Comparison of ENCODE assay signal across 20 cellular contexts in genomic region chr2:216416571-216417307, GRCh38. TPM values are rescaled to one million over a fixed set of nuclear protein-coding genes. Genes with fewer than 3 reads are reported as not detected.
DNase-seq lines count a peak whose midpoint lies in the region; ATAC-seq, FAIRE-seq and TF ChIP-seq lines count a peak whose summit lies in the region.
"Had no signal": no experiment of that assay in that cellular context is flagged by ENCODE, and none has a peak within 500 bp of the region (broad histone marks: within the 10 kb centered on the region; RNA-seq: fewer than 3 reads in every experiment).

No MANE protein-coding gene starts in this region.

- H2BK20ac ChIP-seq in H9 (ENCODE audit: low read depth, low read length, poor library complexity, severe bottlenecking): no peak overlapping the region

- peaks cover 6% of the 10 kb centered on the region for H3K36me3 ChIP-seq in SJCRH30
- peaks cover under 1 to 10% of the 10 kb centered on the region in 2 experiments; a peak in 3 of 4 replicates for H3K36me3 ChIP-seq in GM12878 (ENCODE audit: control insufficient read depth in 2 of 2, insufficient read depth in 2 of 2, low read length in 1 of 2)
- H3K36me3 ChIP-seq in gastrocnemius medialis: peaks cover 3 to 53% of the 10 kb centered on the region in 2 donors

- TF ChIP-seq CTCF in GM12878 (IDR thresholded peaks at IDR 0.05 in 2 of 3, conservative IDR thresholded peaks at IDR 0.05 in 1 of 3; ENCODE audit: control insufficient read depth in 2 of 3, extremely low read depth in 1 of 3, insufficient read depth in 1 of 3, low read depth in 3 of 3, low read length in 3 of 3) (no peak), gastrocnemius medialis (IDR thresholded peaks at IDR 0.05 in 4 of 5, conservative IDR thresholded peaks at IDR 0.05 in 1 of 5) (no peak), HFFc6 (IDR thresholded peaks at IDR 0.05) (no peak), H9 (conservative IDR thresholded peaks at IDR 0.05) (no peak)

- H4K20me1 ChIP-seq in GM12878 (ENCODE audit: control insufficient read depth, insufficient read depth) (no peaks in the 10 kb centered on the region), H9 (ENCODE audit: control insufficient read depth, insufficient read depth, insufficient read length) (no peaks in the 10 kb centered on the region)

- H3K36me3 Mint-ChIP-seq in stimulated activated memory B cell treated with anti-CD40 and anti-IgM and Interleukin-4, amounts not matched to agents 10 μg/mL and 1 μg/mL and 100 μg/mL, for 72 hours: peaks cover 30% of the 10 kb centered on the region
- H3K36me3 Mint-ChIP-seq in HFFc6 (ENCODE audit: low read depth) (peaks cover 35% of the 10 kb centered on the region), H9 (ENCODE audit: insufficient read depth in 1 of 3, low read depth in 3 of 3) (peaks cover 7 to 31% (median 28%) of the 10 kb centered on the region in 3 experiments; a peak in 6 of 7 replicates)

- H2BK120ac ChIP-seq in H9 (ENCODE audit: low read depth, low read length, poor library complexity, severe bottlenecking): no peak overlapping the region

- intact Hi-C loops in left ventricle myocardium superior (cut with micrococcal nuclease): no loop called here
- intact Hi-C loops in Right ventricle myocardium inferior (cut with DNase I): loop anchor here (5.0 kb wide), 1 partner anchor 51 kb away; no protein-coding TSS in a partner anchor
- intact Hi-C loops in GM12878 (cut with micrococcal nuclease; ENCODE audit: unreplicated experiment): loop anchor here (10.0 kb wide), 2 partner anchors 212 to 248 kb away; no protein-coding TSS in a partner anchor
- intact Hi-C loops in gastrocnemius medialis (cut with DNase I; ENCODE audit: low total_unique reads): loop anchor here (10.0 kb wide), 1 partner anchor 1858 kb away; the partner anchor contains the start of genes AAMP and PNKD

- no peaks in the 10 kb centered on the region for H3K23me2 ChIP-seq in H9 (ENCODE audit: insufficient read length, low read depth, low read length, poor library complexity, severe bottlenecking)

- no peak for FAIRE-seq in GM12878 (lab: Jason Lieb, UNC)
- FAIRE-seq: A549, HTR-8/SVneo had no signal

- H3K4me3 ChIP-seq in SJCRH30: no peak overlapping the region
- H3K4me3 ChIP-seq in GM12878: no peak overlapping the region
- H3K4me3 ChIP-seq in gastrocnemius medialis: no peak overlapping the region
- H3K4me3 ChIP-seq: A549, HAP-1 had no signal

- H4K8ac ChIP-seq in H9 (replicated peaks; ENCODE audit: insufficient read length, low read depth, low read length): no peak overlapping the region

- no peak overlapping the region for H3K18ac ChIP-seq in H9 (ENCODE audit: insufficient read length, low read depth, low read length)

- no peak for TF ChIP-seq EP300 in GM12878 (IDR thresholded peaks at IDR 0.05; ENCODE audit: borderline replicate concordance in 1 of 2, control insufficient read depth in 1 of 2, low read depth in 2 of 2, low read length in 2 of 2)

- no peak overlapping the region for H4K91ac ChIP-seq in H9 (ENCODE audit: insufficient read length, low read depth, low read length)

- H2AFZ ChIP-seq in GM12878 (ENCODE audit: control insufficient read depth, low read depth, low read length) (no peak overlapping the region), H9 (ENCODE audit: low read length) (no peak overlapping the region)

- H2BK12ac ChIP-seq in H9 (ENCODE audit: insufficient read length, low read depth, low read length): no peak overlapping the region

- H3K9me3 Mint-ChIP-seq in stimulated activated memory B cell treated with anti-CD40 and anti-IgM and Interleukin-4, amounts not matched to agents 10 μg/mL and 1 μg/mL and 100 μg/mL, for 72 hours: no peaks in the 10 kb centered on the region
- no peaks in the 10 kb centered on the region for H3K9me3 Mint-ChIP-seq in HFFc6
- no peaks in the 10 kb centered on the region for H3K9me3 Mint-ChIP-seq in H9
- H3K9me3 Mint-ChIP-seq: IgD-negative memory B cell had no signal

- H3K4me3 Mint-ChIP-seq in stimulated activated memory B cell treated with anti-CD40 and anti-IgM and Interleukin-4, amounts not matched to agents 10 μg/mL and 1 μg/mL and 100 μg/mL, for 72 hours: no peak overlapping the region
- no peak overlapping the region for H3K4me3 Mint-ChIP-seq in HFFc6
- no peak overlapping the region for H3K4me3 Mint-ChIP-seq in H9

- WGBS in GM12878 (ENCODE audit: insufficient coverage, insufficient replicate concordance, low lambda C conversion rate, missing lambda C conversion rate): 47% methylated on average over 6 of the region's 6 CpGs
- no CpG with 5 or more reads among the region's 6 CpGs for WGBS in H9 (ENCODE audit: extremely low coverage, insufficient read length, low lambda C conversion rate)

- no peak for TF ChIP-seq POLR2A in GM12878 (IDR thresholded peaks at IDR 0.05; ENCODE audit: low read depth, low read length)
- TF ChIP-seq POLR2A in gastrocnemius medialis (IDR thresholded peaks at IDR 0.05): no peak

- H2AK5ac ChIP-seq in H9 (ENCODE audit: insufficient read length, low read length): no peak overlapping the region

- no peak overlapping the region for H3K23ac ChIP-seq in H9 (ENCODE audit: insufficient read length, low read depth, low read length)

- peak; percentile 65 for DNase-seq in left ventricle myocardium superior
- DNase-seq in Right ventricle myocardium inferior (ENCODE audit: missing footprints): no peak
- DNase-seq in SJCRH30: peak; percentile 43 to 75
- DNase-seq in GM12878 (ENCODE audit: low read depth, low spot score): no peak
- no peak for DNase-seq in gastrocnemius medialis
- no peak for DNase-seq in HFFc6
- DNase-seq in H9: no peak
- DNase-seq: C1 segment of cervical spinal cord, GF-D8, NCI-H1417 treated with DMSO at 0.1 percent for 48 hours, NCI-H1930, NCI-H2171, NCI-H446, NCI-H748 treated with DMSO at 0.1 percent for 48 hours, SIG-M5 had no signal

- no peak overlapping the region for H4K5ac ChIP-seq in H9 (ENCODE audit: insufficient read length, low read depth, low read length)

- no peak overlapping the region for H3K4ac ChIP-seq in H9 (ENCODE audit: low read depth, low read length)

- H3K27me3 ChIP-seq in SJCRH30 (no peaks in the 10 kb centered on the region), GM12878 (replicated peaks in 1 of 2; ENCODE audit: control insufficient read depth in 2 of 2, insufficient read depth in 2 of 2, low read length in 1 of 2) (no peaks in the 10 kb centered on the region), gastrocnemius medialis (no peaks in the 10 kb centered on the region), H9 (ENCODE audit: insufficient read depth, low read length) (no peaks in the 10 kb centered on the region)

- H2BK15ac ChIP-seq in H9 (ENCODE audit: low read depth, low read length): no peak overlapping the region

- TF ChIP-seq RAD21 in GM12878 (IDR thresholded peaks at IDR 0.05; ENCODE audit: insufficient read depth, low read depth, low read length): no peak

- H3K4me1 ChIP-seq in SJCRH30 (peaks cover 10% of the 10 kb centered on the region), GM12878 (ENCODE audit: control insufficient read depth, insufficient read depth, low read length) (peaks cover 13% of the 10 kb centered on the region), gastrocnemius medialis (peaks cover 9 to 10% of the 10 kb centered on the region in 2 donors), H9 (ENCODE audit: insufficient read depth, low read length) (no peaks in the 10 kb centered on the region)

- peak overlapping the region; percentile 12; the same call in 1 of the 2 replicates for H3K27ac ChIP-seq in SJCRH30
- peak overlapping the region; percentile 47; the same call in 1 of the 2 replicates for H3K27ac ChIP-seq in GM12878 (ENCODE audit: control insufficient read depth, insufficient read depth)
- H3K27ac ChIP-seq in gastrocnemius medialis: no peak overlapping the region
- no peak overlapping the region for H3K27ac ChIP-seq in H9 (ENCODE audit: insufficient read length, low read depth, low read length)
- H3K27ac ChIP-seq: A549 had no signal

- no peaks in the 10 kb centered on the region for H3K9me3 ChIP-seq in SJCRH30 (replicated peaks)
- H3K9me3 ChIP-seq in GM12878 (replicated peaks; ENCODE audit: control insufficient read depth, insufficient read depth, low read length): no peaks in the 10 kb centered on the region
- H3K9me3 ChIP-seq in gastrocnemius medialis: no peaks in the 10 kb centered on the region
- H3K9me3 ChIP-seq in H9 (ENCODE audit: control insufficient read depth, low read depth, low read length): no peaks in the 10 kb centered on the region
- H3K9me3 ChIP-seq: A549, HAP-1 had no signal

- no TSS peak for BruUV-seq in GM12878 (replicated peaks; lab: Mats Ljungman, UMichigan)

- no peak overlapping the region for H3T11ph ChIP-seq in H9 (ENCODE audit: low read length)

- H3K14ac ChIP-seq in H9 (ENCODE audit: insufficient read depth, low read length): no peak overlapping the region

- RAD21 ChIA-PET in GM12878 (lab: Charles Lee; ENCODE audit: unreplicated experiment): interaction anchor here (1.0 to 4.5 kb wide), 6 partner anchors 10 to 222 kb away, joined by 3 to 20 read pairs (median 4); partner anchors contain the start of gene RPL37A

- H3K4me1 Mint-ChIP-seq in stimulated activated memory B cell treated with anti-CD40 and anti-IgM and Interleukin-4, amounts not matched to agents 10 μg/mL and 1 μg/mL and 100 μg/mL, for 72 hours: peaks cover 30% of the 10 kb centered on the region
- peaks cover 27% of the 10 kb centered on the region for H3K4me1 Mint-ChIP-seq in HFFc6 (ENCODE audit: low read depth)
- H3K4me1 Mint-ChIP-seq in H9: peaks cover 14 to 20% of the 10 kb centered on the region in 2 experiments

- no peaks in the 10 kb centered on the region for H3K79me1 ChIP-seq in H9 (ENCODE audit: insufficient read depth, low read depth, low read length, poor library complexity, severe bottlenecking)

- no peaks in the 10 kb centered on the region for H3K27me3 Mint-ChIP-seq in stimulated activated memory B cell treated with anti-CD40 and anti-IgM and Interleukin-4, amounts not matched to agents 10 μg/mL and 1 μg/mL and 100 μg/mL, for 72 hours
- no peaks in the 10 kb centered on the region for H3K27me3 Mint-ChIP-seq in HFFc6 (ENCODE audit: insufficient read depth)
- H3K27me3 Mint-ChIP-seq in H9 (ENCODE audit: low read depth): no peaks in the 10 kb centered on the region
- H3K27me3 Mint-ChIP-seq: IgD-negative memory B cell had no signal

- POLR2A ChIA-PET in GM12878 (lab: Charles Lee): interaction anchor here (1.0 to 1.9 kb wide), 2 partner anchors 12 to 190 kb away, joined by 3 to 9 read pairs; no protein-coding TSS in a partner anchor

- H2BK5ac ChIP-seq in H9 (ENCODE audit: insufficient read length, low read length): no peak overlapping the region

- SMC1A ChIA-PET in GM12878 (lab: Charles Lee; ENCODE audit: uncharacterized antibody, unreplicated experiment): interaction anchor here (0.6 to 6.9 kb wide), 12 partner anchors 10 to 306 kb away, joined by 3 to 51 read pairs (median 4); no protein-coding TSS in a partner anchor

- H3K27ac Mint-ChIP-seq in stimulated activated memory B cell treated with anti-CD40 and anti-IgM and Interleukin-4, amounts not matched to agents 10 μg/mL and 1 μg/mL and 100 μg/mL, for 72 hours: peak overlapping the region; percentile 71
- H3K27ac Mint-ChIP-seq in HFFc6 (no peak overlapping the region), H9 (peak overlapping the region in 1 of 3 experiments; percentile 85; a peak in 1 of 7 replicates)

- H3K4me2 ChIP-seq in GM12878 (ENCODE audit: control insufficient read depth, insufficient read depth) (peak overlapping the region; percentile 68; the same call in 1 of the 2 replicates), H9 (ENCODE audit: insufficient read depth, insufficient read length, low read length) (no peak overlapping the region)
- H3K4me2 ChIP-seq: A549 had no signal

- peaks cover 8% of the 10 kb centered on the region for H3K79me2 ChIP-seq in GM12878 (ENCODE audit: control insufficient read depth, insufficient read depth, low read length)
- H3K79me2 ChIP-seq in H9 (ENCODE audit: insufficient read depth, low read length): no peaks in the 10 kb centered on the region

- in situ Hi-C loops in GM12878 (cut with MboI): no loop called here
- in situ Hi-C loops in gastrocnemius medialis (cut with MboI; ENCODE audit: low sequenced_read_pairs in 4 of 4): loop anchor here (10.0 to 25.0 kb wide), 2 partner anchors 302 to 304 kb away; partner anchors contain the start of gene XRCC5 (in 3 of the 4)

- no peak overlapping the region for H3K9ac ChIP-seq in GM12878 (ENCODE audit: control insufficient read depth, insufficient read depth, low read length)
- H3K9ac ChIP-seq in H9 (ENCODE audit: extremely low read depth, insufficient read length, low read length): no peak overlapping the region

- ATAC-seq in left ventricle myocardium superior (peak; percentile 13), Right ventricle myocardium inferior (no peak), GM12878 (no peak), gastrocnemius medialis (no peak)
- ATAC-seq in stimulated activated memory B cell treated with anti-CD40 and anti-IgM and Interleukin-4, amounts not matched to agents 10 μg/mL and 1 μg/mL and 100 μg/mL, for 72 hours: no peak
- ATAC-seq: A549 had no signal

- CTCF ChIA-PET in GM12878 (lab: Yijun Ruan, JAX): interaction anchor here (0.9 to 5.7 kb wide), 9 partner anchors 12 to 250 kb away, joined by 3 to 56 read pairs (median 4); partner anchors contain the start of gene RPL37A

- H3K56ac ChIP-seq in H9 (ENCODE audit: insufficient read length, low read depth, low read length): no peak overlapping the region

RNA-seq across cellular contexts. Expression of gene SMARCAL1, which starts 4.5 kb away (rescaled TPM):
- 9.8 TPM for total RNA-seq in left ventricle myocardium superior
- 10.5 TPM for total RNA-seq in Right ventricle myocardium inferior
- total RNA-seq in SJCRH30 (2014; rRNA removed; shearing (Covaris generic)): 8.8 and 9.4 TPM in 2 replicates
- 95.5 and 96.6 TPM in 2 replicates for total RNA-seq in GM12878 (2013; cell fraction: nucleolus; rRNA removed)
- total RNA-seq in GM12878 (2014; rRNA removed): 16.3 and 20.6 TPM in 2 replicates
- 15.5 and 16.1 TPM in 2 replicates for total RNA-seq in GM12878 (2014; rRNA removed; fragmentation: Illumina TruSeq; extraction: Trizol)
- 22.5 and 24.6 TPM in 2 replicates for total RNA-seq in GM12878 (2021)
- polyA plus RNA-seq in GM12878 (2011; ENCODE audit: low read depth): 14.4 TPM
- polyA plus RNA-seq in GM12878 (2011; rRNA removed): 24.0 and 31.7 TPM in 2 replicates
- polyA plus RNA-seq in GM12878 (2011; cell fraction: cytosol; rRNA removed): 30.5 and 33.7 TPM in 2 replicates
- polyA plus RNA-seq in GM12878 (2011; cell fraction: nucleus; rRNA removed): 34.4 and 38.4 TPM in 2 replicates
- 15.8 and 19.3 TPM in 2 replicates for polyA plus RNA-seq in GM12878 (2012)
- 15.9 and 22.2 TPM in 2 replicates for polyA plus RNA-seq in GM12878 (2014; fragmentation: Illumina TruSeq; extraction: Trizol)
- polyA plus RNA-seq in GM12878 (2014; fragmentation: Nextera tagmentation; extraction: Ambion mirVana): 10 to 100 TPM; 10.8 to 11.4 TPM
- 21.3 and 23.3 TPM in 2 replicates for polyA plus RNA-seq in GM12878 (2014; rRNA removed)
- polyA plus RNA-seq in GM12878 (2016; fragmentation: Nextera tagmentation; extraction: Ambion mirVana): 10 to 100 TPM; 31.3 to 32.9 TPM
- 58.6 and 65.2 TPM in 2 replicates for polyA minus RNA-seq in GM12878 (2011; rRNA and poly(A)+ RNA removed)
- 12.3 and 18.9 TPM in 2 replicates for polyA minus RNA-seq in GM12878 (2011; cell fraction: cytosol; rRNA and poly(A)+ RNA removed)
- 52.5 and 77.1 TPM in 2 replicates for polyA minus RNA-seq in GM12878 (2011; cell fraction: nucleus; rRNA and poly(A)+ RNA removed)
- 10 to 100 TPM in 1 of 4 donors, 1 to 10 TPM in 3; 5.8 to 20.7 (median 7.8) TPM for total RNA-seq in gastrocnemius medialis
- 10 to 100 TPM; 25.6 to 33.1 (median 32.1) TPM for total RNA-seq in HFFc6 (2021; fragmentation: NEBNext Ultra II Directional; extraction: Animal tissue kit (Norgen Biotek cat#: 25700))
- total RNA-seq in H9 (2021): 15.6 and 16.5 TPM in 2 replicates

RNA-seq across cellular contexts. Expression of gene MARCHF4, which starts 44.5 kb away (rescaled TPM):
- total RNA-seq in left ventricle myocardium superior (not detected), Right ventricle myocardium inferior (0.08 TPM), GM12878 (2014; rRNA removed) (not detected in 2 replicates), GM12878 (2014; rRNA removed; fragmentation: Illumina TruSeq; extraction: Trizol) (not detected in 2 replicates), GM12878 (2021) (not detected in 2 replicates), gastrocnemius medialis (not detected), H9 (2021) (0.26 and 0.33 TPM in 2 replicates)
- total RNA-seq in SJCRH30 (2014; rRNA removed; shearing (Covaris generic)): not detected in 2 replicates
- total RNA-seq in GM12878 (2013; cell fraction: nucleolus; rRNA removed): not detected in 2 replicates
- polyA plus RNA-seq in GM12878 (2011; ENCODE audit: low read depth): not detected
- polyA plus RNA-seq in GM12878 (2011; rRNA removed) (not detected in 2 replicates), GM12878 (2014; fragmentation: Illumina TruSeq; extraction: Trizol) (not detected in 2 replicates), GM12878 (2014; fragmentation: Nextera tagmentation; extraction: Ambion mirVana) (not detected), GM12878 (2014; rRNA removed) (not detected in 2 replicates), GM12878 (2016; fragmentation: Nextera tagmentation; extraction: Ambion mirVana) (not detected)
- not detected in 2 replicates for polyA plus RNA-seq in GM12878 (2011; cell fraction: cytosol; rRNA removed)
- polyA plus RNA-seq in GM12878 (2011; cell fraction: nucleus; rRNA removed): not detected in 2 replicates
- polyA plus RNA-seq in GM12878 (2012): not detected in 2 replicates
- polyA minus RNA-seq in GM12878 (2011; rRNA and poly(A)+ RNA removed): not detected in 2 replicates
- not detected in 2 replicates for polyA minus RNA-seq in GM12878 (2011; cell fraction: cytosol; rRNA and poly(A)+ RNA removed)
- not detected in 2 replicates for polyA minus RNA-seq in GM12878 (2011; cell fraction: nucleus; rRNA and poly(A)+ RNA removed)
- total RNA-seq in HFFc6 (2021; fragmentation: NEBNext Ultra II Directional; extraction: Animal tissue kit (Norgen Biotek cat#: 25700)): 10 to 100 TPM; 44.9 to 70.3 (median 48.2) TPM
- polyA plus RNA-seq: IgD-negative memory B cell had no signal

Comparison
In these comparisons a context has a peak if more than half of its experiments do, and no peak if none do; other contexts are left out.
1. DNase-seq: peak in left ventricle myocardium superior (single experiment) and SJCRH30 (2 of 2); none in Right ventricle myocardium inferior (single experiment), GM12878 (single experiment), gastrocnemius medialis (0 of 2), HFFc6 (single experiment) and H9 (single experiment).
2. H3K27ac ChIP-seq: peak in SJCRH30 (single experiment) and GM12878 (single experiment); none in gastrocnemius medialis (0 of 4) and H9 (single experiment).
3. RNA of gene MARCHF4, which starts 44.5 kb away (total RNA-seq): 44.9 to 70.3 TPM in HFFc6; 0.26 to 0.33 TPM in H9, 0.08 TPM in Right ventricle myocardium inferior (single experiment), not detected in left ventricle myocardium superior (single experiment), not detected in SJCRH30, not detected in GM12878 and not detected in gastrocnemius medialis; every median in the first group is over 10 times any median in the second.